In the genomic region with DNA sequence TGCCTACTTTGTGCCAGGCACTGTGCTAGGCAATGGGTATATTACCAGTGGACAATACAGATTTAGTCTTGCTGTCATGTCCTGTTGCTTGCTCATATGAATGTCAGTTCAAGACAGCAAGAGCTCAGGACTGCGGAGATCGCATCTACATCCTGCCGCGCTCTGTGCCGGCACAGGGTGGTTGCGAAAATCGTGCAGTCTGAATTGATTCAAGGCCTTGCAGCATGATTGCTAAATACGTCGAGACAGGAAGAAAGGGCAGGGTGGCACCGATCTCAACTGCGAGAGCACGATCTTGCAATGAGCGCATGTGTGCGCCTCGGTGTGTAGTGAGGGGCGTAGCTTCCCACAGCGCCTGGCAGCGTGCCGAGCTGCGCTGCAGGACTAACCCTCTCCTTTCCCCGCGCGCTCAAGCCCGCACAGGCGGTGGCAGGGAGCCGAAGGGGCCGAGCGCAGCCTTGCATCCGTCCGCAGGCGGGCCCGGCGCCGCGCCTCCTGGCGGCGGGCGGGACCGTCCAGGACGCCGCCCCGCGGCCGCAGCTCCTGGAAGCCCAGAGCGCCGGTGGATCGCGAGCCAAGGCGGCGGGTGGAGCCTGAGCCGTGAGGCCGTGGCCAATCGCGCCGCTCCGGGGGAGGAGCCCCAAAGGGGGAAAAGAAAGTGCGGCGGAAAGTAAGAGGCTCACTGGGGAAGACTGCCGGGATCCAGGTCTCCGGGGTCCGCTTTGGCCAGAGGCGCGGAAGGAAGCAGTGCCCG, we compare ENCODE assay signal across 8 cellular contexts.
A peak's percentile ranks its signal among the peaks of the same experiment; 100 is the strongest.
DNase-seq lines count a peak whose midpoint lies in the region; ATAC-seq and TF ChIP-seq lines count a peak whose summit lies in the region.

A gene with protein sequence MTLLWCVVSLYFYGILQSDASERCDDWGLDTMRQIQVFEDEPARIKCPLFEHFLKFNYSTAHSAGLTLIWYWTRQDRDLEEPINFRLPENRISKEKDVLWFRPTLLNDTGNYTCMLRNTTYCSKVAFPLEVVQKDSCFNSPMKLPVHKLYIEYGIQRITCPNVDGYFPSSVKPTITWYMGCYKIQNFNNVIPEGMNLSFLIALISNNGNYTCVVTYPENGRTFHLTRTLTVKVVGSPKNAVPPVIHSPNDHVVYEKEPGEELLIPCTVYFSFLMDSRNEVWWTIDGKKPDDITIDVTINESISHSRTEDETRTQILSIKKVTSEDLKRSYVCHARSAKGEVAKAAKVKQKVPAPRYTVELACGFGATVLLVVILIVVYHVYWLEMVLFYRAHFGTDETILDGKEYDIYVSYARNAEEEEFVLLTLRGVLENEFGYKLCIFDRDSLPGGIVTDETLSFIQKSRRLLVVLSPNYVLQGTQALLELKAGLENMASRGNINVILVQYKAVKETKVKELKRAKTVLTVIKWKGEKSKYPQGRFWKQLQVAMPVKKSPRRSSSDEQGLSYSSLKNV (plus strand): TSS at position 677 of the 754 bp plus-strand sequence. CDS start 50,205 bp downstream, outside the sequence.

- ATAC-seq in GM18873 (IDR thresholded peaks at IDR 0.05; ENCODE audit: low FRiP score, unreplicated experiment), result peak; percentile 90
- ATAC-seq in HG03159 (IDR thresholded peaks at IDR 0.05; ENCODE audit: unreplicated experiment), result peak; percentile 97

- H3K4me3 ChIP-seq in AG09309 (ENCODE audit: control insufficient read depth, low read depth, low read length) (peak within 1 kb of the TSS; percentile 66), choroid plexus epithelial cell (ENCODE audit: low read depth, low read length) (peak within 1 kb of the TSS; percentile 67)

- TF ChIP-seq CTCF in AG09309 (IDR thresholded peaks at IDR 0.05; ENCODE audit: control insufficient read depth, insufficient read depth, low read depth, low read length, missing control alignments) (no peak), choroid plexus epithelial cell (conservative IDR thresholded peaks at IDR 0.05; ENCODE audit: low read depth, low read length) (peak; percentile 14)

- DNase-seq in AG09309 (ENCODE audit: low read depth) (peak; percentile 85), NCI-H345 treated with DMSO at 0.1 percent for 48 hours (lab: John Stamatoyannopoulos, UW; ENCODE audit: unreplicated experiment) (peak; percentile 74), choroid plexus epithelial cell (ENCODE audit: low read depth) (peak; percentile 93)
- peak; percentile 69 to 79 for DNase-seq in activated CD4-positive, alpha-beta T cell treated with anti-CD3 and anti-CD28 coated beads for 24 hours (ENCODE audit: low read depth in 2 of 2)
- DNase-seq in stimulated activated CD4-positive, alpha-beta T cell treated with anti-CD3 and anti-CD28 coated beads, Interleukin-1b, Interleukin-23, amount 100 ng/mL, for 24 hours (ENCODE audit: low read depth in 4 of 4, low spot score in 1 of 4), result peak; percentile 62 to 80 (median 73)

- peak within 1 kb of the TSS; percentile 33 for H3K27ac ChIP-seq in layer of hippocampus (ENCODE audit: low read depth, low read length)

- H3K27me3 ChIP-seq in layer of hippocampus (ENCODE audit: control insufficient read depth, insufficient read depth, low read length), result no peaks in the 10 kb centered on the region

Comparison
In these comparisons a context has a peak if more than half of its experiments do, and no peak if none do; other contexts are left out.
1. Peak in every context shown above with its lines: DNase-seq, ATAC-seq, H3K4me3 ChIP-seq and H3K27ac ChIP-seq.